14 cellular contexts compared by ENCODE assay signal in the genomic region with DNA sequence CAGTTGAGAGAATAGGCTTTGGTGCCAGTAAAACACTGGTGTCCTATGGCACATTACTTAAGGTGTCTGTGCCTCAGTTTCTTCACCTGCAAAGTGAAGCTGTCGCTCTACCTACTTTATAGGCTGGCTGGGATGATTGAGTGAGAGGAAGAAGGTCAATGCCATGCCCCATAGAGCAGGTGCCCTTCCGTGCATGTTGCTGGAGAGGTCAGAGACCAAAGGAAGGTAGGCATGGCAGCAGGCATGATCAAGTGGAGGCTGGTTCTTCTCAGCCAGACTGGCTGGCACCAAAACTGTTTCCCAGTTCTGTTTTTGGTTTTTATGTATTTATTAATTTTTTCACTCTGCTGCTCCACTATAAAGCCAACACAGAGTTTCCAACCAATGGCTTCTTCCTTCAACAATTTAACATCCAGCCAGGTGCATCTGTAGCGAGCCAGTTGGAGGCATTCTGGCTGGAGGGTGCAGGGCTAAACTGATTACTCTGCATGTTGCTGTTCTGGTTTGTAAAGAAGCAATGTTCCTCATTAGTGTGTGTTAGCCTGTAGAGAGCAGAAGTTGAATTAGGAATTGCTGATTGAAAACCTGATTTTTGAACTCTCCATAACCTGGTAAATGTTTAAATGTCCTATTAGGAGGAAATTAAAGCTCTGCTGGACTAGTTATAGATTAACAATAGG.
"Had no signal": no experiment of that assay in that cellular context is flagged by ENCODE, and none has a peak within 500 bp of the region (broad histone marks: within the 10 kb centered on the region; RNA-seq: fewer than 3 reads in every experiment).

No MANE protein-coding gene starts in this region.

- H3K4me3 Mint-ChIP-seq: activated naive CD8-positive, alpha-beta T cell treated with anti-CD3 and anti-CD28 coated beads for 36 hours; activated T-cell treated with anti-CD3 and anti-CD28 coated beads, Interleukin-2, amount 50 U/mL, for 24 hours; immature natural killer cell; nephron progenitor cell had no signal

- H3K9me3 Mint-ChIP-seq: activated naive CD8-positive, alpha-beta T cell treated with anti-CD3 and anti-CD28 coated beads for 36 hours; activated T-cell treated with anti-CD3 and anti-CD28 coated beads, Interleukin-2, amount 50 U/mL, for 24 hours; immature natural killer cell; nephron progenitor cell had no signal

- H3K4me1 Mint-ChIP-seq: activated naive CD8-positive, alpha-beta T cell treated with anti-CD3 and anti-CD28 coated beads for 36 hours; immature natural killer cell had no signal

- H3K36me3 Mint-ChIP-seq: activated naive CD8-positive, alpha-beta T cell treated with anti-CD3 and anti-CD28 coated beads for 36 hours; immature natural killer cell had no signal

- H3K27me3 Mint-ChIP-seq: activated T-cell treated with anti-CD3 and anti-CD28 coated beads, Interleukin-2, amount 50 U/mL, for 24 hours had no signal

- DNase-seq: activated CD4-positive, alpha-beta T cell treated with anti-CD3 and anti-CD28 coated beads, Interleukin-2, amount 50 U/mL, for 4 hours; activated effector memory CD4-positive, alpha-beta T cell treated with Interleukin-2 at 50 U/mL for 16 hours; activated naive CD8-positive, alpha-beta T cell treated with anti-CD3 and anti-CD28 coated beads for 36 hours; activated T-cell treated with anti-CD3 and anti-CD28 coated beads, Interleukin-2, amount 50 U/mL, for 24 hours; anterior cingulate cortex; cerebellar nuclear complex; glutamatergic neuron; immature natural killer cell; left colon; mammary epithelial cell; nephron progenitor cell; substantia nigra; T-helper 2 cell; transverse colon had no signal

- H3K27ac Mint-ChIP-seq: activated naive CD8-positive, alpha-beta T cell treated with anti-CD3 and anti-CD28 coated beads for 36 hours; activated T-cell treated with anti-CD3 and anti-CD28 coated beads, Interleukin-2, amount 50 U/mL, for 24 hours; immature natural killer cell had no signal

- ATAC-seq: left colon had no signal
